In the genomic region with DNA sequence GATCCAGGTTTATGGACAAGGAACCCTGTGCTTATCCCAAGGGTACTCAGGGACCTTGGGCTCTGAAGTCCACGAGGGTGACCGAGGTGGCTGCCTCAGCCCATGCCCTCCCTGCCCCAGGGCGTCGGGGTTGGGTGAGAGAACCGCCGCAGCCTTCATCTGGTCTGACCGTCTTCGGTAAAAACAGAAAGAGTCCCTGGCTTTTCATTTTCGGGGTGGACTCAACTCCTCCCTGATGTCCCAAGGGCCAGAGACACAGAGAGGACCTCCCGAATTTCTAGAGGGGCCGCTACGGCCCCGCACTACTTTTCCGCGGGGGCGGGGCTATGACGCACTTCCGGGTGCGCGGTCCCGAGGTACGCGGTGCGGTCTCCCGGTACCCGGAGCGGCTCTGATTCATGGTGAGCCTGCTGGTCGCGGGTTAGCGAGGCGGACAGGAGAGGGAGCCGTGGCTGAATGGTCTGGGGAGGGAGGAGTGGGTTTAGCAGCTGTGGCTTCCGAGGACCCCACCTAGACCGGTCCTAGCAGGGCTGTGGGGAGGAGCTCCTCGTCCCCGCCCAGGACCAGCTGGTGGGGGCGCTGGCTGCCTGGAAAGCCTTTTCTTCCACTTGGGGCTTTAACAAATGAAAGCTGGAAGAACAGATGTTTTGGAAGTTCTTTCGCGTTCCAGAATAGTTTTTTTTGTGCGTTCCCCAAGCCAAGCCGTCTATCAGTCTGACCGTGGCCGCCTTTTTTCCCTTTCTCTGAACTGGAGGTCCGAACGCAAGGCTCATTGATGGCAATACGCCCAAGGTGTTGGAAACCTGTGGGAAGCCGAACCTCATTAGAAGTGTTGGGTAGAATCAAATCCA, we compare ENCODE assay signal across 2 cellular contexts.
A peak's percentile ranks its signal among the peaks of the same experiment; 100 is the strongest.
TF ChIP-seq lines count a peak whose summit lies in the region.

A gene (plus strand): TSS at position 334 of the 851 bp plus-strand sequence. CDS start 7,233 bp downstream, outside the sequence.

TF ChIP-seq in IMR-90, 13 proteins besides CTCF, POLR2A, EP300 and RAD21:
- TF ChIP-seq RFX5 (IDR thresholded peaks at IDR 0.05; ENCODE audit: low read depth, low read length) (no peak), MAFK (IDR thresholded peaks at IDR 0.05; ENCODE audit: low read depth, low read length) (no peak), MXI1 (IDR thresholded peaks at IDR 0.05; ENCODE audit: borderline replicate concordance, low read depth, low read length) (peak; percentile 59), MAZ (IDR thresholded peaks at IDR 0.05; ENCODE audit: borderline replicate concordance, low read depth, low read length) (peak; percentile 77; the same call in 1 of the 2 replicates), SMC3 (IDR thresholded peaks at IDR 0.05; ENCODE audit: low read depth, low read length) (peak; percentile 42; the same call in 1 of the 2 replicates), CEBPB (IDR thresholded peaks at IDR 0.05; ENCODE audit: low read depth, low read length) (no peak), RCOR1 (IDR thresholded peaks at IDR 0.05; ENCODE audit: insufficient replicate concordance, low read length) (no peak), CHD1 (IDR thresholded peaks at IDR 0.05; ENCODE audit: low read depth, low read length) (no peak)
- TF ChIP-seq, protein P1, sequence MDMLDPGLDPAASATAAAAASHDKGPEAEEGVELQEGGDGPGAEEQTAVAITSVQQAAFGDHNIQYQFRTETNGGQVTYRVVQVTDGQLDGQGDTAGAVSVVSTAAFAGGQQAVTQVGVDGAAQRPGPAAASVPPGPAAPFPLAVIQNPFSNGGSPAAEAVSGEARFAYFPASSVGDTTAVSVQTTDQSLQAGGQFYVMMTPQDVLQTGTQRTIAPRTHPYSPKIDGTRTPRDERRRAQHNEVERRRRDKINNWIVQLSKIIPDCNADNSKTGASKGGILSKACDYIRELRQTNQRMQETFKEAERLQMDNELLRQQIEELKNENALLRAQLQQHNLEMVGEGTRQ (IDR thresholded peaks at IDR 0.05; ENCODE audit: low read depth, low read length): no peak

TF ChIP-seq in PFSK-1, 5 proteins besides CTCF, POLR2A, EP300 and RAD21:
- TF ChIP-seq FOXP2 (optimal IDR thresholded peaks at IDR 0.05; ENCODE audit: borderline replicate concordance, extremely low read depth, extremely low read length, insufficient read depth) (no peak), SIN3A (IDR thresholded peaks at IDR 0.05; ENCODE audit: borderline replicate concordance, insufficient read depth, low read length) (no peak; the same call in 1 of the 2 replicates), POLR2AphosphoS5 (IDR thresholded peaks at IDR 0.05; ENCODE audit: low read depth, low read length) (peak; percentile 84), TAF1 (IDR thresholded peaks at IDR 0.05; ENCODE audit: borderline replicate concordance, insufficient read depth, low read length) (peak; percentile 67; the same call in 1 of the 2 replicates)
- TF ChIP-seq, protein P2, sequence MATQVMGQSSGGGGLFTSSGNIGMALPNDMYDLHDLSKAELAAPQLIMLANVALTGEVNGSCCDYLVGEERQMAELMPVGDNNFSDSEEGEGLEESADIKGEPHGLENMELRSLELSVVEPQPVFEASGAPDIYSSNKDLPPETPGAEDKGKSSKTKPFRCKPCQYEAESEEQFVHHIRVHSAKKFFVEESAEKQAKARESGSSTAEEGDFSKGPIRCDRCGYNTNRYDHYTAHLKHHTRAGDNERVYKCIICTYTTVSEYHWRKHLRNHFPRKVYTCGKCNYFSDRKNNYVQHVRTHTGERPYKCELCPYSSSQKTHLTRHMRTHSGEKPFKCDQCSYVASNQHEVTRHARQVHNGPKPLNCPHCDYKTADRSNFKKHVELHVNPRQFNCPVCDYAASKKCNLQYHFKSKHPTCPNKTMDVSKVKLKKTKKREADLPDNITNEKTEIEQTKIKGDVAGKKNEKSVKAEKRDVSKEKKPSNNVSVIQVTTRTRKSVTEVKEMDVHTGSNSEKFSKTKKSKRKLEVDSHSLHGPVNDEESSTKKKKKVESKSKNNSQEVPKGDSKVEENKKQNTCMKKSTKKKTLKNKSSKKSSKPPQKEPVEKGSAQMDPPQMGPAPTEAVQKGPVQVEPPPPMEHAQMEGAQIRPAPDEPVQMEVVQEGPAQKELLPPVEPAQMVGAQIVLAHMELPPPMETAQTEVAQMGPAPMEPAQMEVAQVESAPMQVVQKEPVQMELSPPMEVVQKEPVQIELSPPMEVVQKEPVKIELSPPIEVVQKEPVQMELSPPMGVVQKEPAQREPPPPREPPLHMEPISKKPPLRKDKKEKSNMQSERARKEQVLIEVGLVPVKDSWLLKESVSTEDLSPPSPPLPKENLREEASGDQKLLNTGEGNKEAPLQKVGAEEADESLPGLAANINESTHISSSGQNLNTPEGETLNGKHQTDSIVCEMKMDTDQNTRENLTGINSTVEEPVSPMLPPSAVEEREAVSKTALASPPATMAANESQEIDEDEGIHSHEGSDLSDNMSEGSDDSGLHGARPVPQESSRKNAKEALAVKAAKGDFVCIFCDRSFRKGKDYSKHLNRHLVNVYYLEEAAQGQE (IDR thresholded peaks at IDR 0.05; ENCODE audit: insufficient read depth in 1 of 2, low read depth in 2 of 2, low read length in 2 of 2): no peak
